ENCODE assay signal across 13 cellular contexts in the genomic region with DNA sequence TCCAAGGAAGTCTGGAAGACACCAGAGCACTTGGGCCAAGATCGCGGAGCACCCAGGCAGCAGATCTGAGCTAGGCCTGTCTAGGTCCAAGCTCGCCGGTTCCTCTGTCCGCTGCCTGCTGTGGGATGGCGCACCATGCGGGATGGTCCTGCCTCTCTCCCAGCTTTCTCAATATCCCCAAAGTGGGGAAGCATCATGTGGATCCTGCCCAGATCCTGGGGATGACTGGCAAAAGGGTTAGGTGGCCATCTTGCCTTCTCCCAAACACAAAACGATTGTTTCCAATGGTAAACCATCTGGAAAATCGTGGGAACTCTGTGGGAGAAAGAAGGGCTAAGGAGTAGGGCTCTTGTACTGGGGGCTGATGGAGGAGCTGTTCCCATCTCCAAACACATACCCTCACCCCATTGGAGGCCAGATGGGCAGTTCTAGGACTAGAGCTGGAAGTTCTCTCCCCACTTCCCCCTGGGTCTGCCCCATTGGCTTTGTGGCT. TPM values are rescaled to one million over a fixed set of nuclear protein-coding genes. Genes with fewer than 3 reads are reported as not detected.
A peak's percentile ranks its signal among the peaks of the same experiment; 100 is the strongest.
DNase-seq lines count a peak whose midpoint lies in the region; ATAC-seq, FAIRE-seq and TF ChIP-seq lines count a peak whose summit lies in the region.
"Had no signal": no experiment of that assay in that cellular context is flagged by ENCODE, and none has a peak within 500 bp of the region (broad histone marks: within the 10 kb centered on the region; RNA-seq: fewer than 3 reads in every experiment).

No MANE protein-coding gene starts in this region.

- CTCF ChIA-PET in activated CD4-positive, alpha-beta memory T cell treated with anti-CD3 and anti-CD28 coated beads, Interleukin-2, amount 10 ng/mL, durations not matched to agents 7 days and 5 days (lab: Charles Lee), result interaction anchor here (1.2 to 2.2 kb wide), 3 partner anchors 26 to 60 kb away, joined by 3 to 14 read pairs (median 7); no protein-coding TSS in a partner anchor

- H3K9ac ChIP-seq in KMS-11 (no peak overlapping the region; the same call in 1 of the 2 replicates), trophoblast cell (ENCODE audit: low read length) (no peak overlapping the region)

- DNase-seq in CD4-positive, CD25-positive, alpha-beta regulatory T cell, result no peak
- no peak for DNase-seq in esophagus squamous epithelium (lab: John Stamatoyannopoulos, UW)
- DNase-seq in trophoblast cell, result no peak
- DNase-seq in RCC 7860 (ENCODE audit: low spot score), result no peak
- DNase-seq in GM13977 (ENCODE audit: low spot score), result no peak
- DNase-seq in activated CD4-positive, alpha-beta memory T cell treated with anti-CD3 and anti-CD28 coated beads, Interleukin-2, amount 10 ng/mL, durations not matched to agents 7 days and 5 days, result no peak
- DNase-seq: glutamatergic neuron, HFFc6, NCI-H1436, pancreas had no signal

- FAIRE-seq in RCC 7860 (lab: Jason Lieb, UNC), result no peak
- FAIRE-seq: pancreas had no signal

- H4K91ac ChIP-seq in trophoblast cell (ENCODE audit: low read depth, low read length), result no peak overlapping the region

- H2BK12ac ChIP-seq in trophoblast cell (ENCODE audit: low read length), result no peak overlapping the region

- no peak overlapping the region for H2BK5ac ChIP-seq in trophoblast cell (ENCODE audit: low read depth, low read length, poor library complexity)

- no peak overlapping the region for H2AK5ac ChIP-seq in trophoblast cell (ENCODE audit: low read length)

- H3K4me1 Mint-ChIP-seq in CD4-positive, CD25-positive, alpha-beta regulatory T cell, result peaks cover 5 to 54% (median 24%) of the 10 kb centered on the region in 4 donors
- peaks cover 45% of the 10 kb centered on the region for H3K4me1 Mint-ChIP-seq in activated CD4-positive, alpha-beta memory T cell treated with anti-CD3 and anti-CD28 coated beads, Interleukin-2, amount 10 ng/mL, durations not matched to agents 7 days and 5 days

- H3K18ac ChIP-seq in trophoblast cell (ENCODE audit: low read length), result no peak overlapping the region

- no peak overlapping the region for H2BK120ac ChIP-seq in trophoblast cell (ENCODE audit: insufficient read depth, low read length, poor library complexity)

- 50 to 90% methylated on average over 1 to 2 of the region's 9 CpGs for WGBS in esophagus squamous epithelium, 2 donors
- no CpG with 5 or more reads among the region's 9 CpGs for WGBS in trophoblast cell (ENCODE audit: extremely low coverage, insufficient coverage, insufficient read length)

- H3K9me3 ChIP-seq in CD4-positive, CD25-positive, alpha-beta regulatory T cell (ENCODE audit: control insufficient read depth in 2 of 2, low read length in 2 of 2), result no peaks in the 10 kb centered on the region
- H3K9me3 ChIP-seq in esophagus squamous epithelium (no peaks in the 10 kb centered on the region), trophoblast cell (ENCODE audit: insufficient read depth, low read depth, low read length) (peaks cover 4% of the 10 kb centered on the region)
- H3K9me3 ChIP-seq: pancreas had no signal

- H3K4me2 ChIP-seq in KMS-11, result peak overlapping the region; percentile 85
- H3K4me2 ChIP-seq in trophoblast cell (ENCODE audit: low read length), result no peak overlapping the region

- H3K79me1 ChIP-seq in trophoblast cell (ENCODE audit: low read length), result no peaks in the 10 kb centered on the region

- H3K27ac Mint-ChIP-seq in CD4-positive, CD25-positive, alpha-beta regulatory T cell, result peak overlapping the region in 2 of 3 donors; percentile 75 to 79
- no peak overlapping the region for H3K27ac Mint-ChIP-seq in activated CD4-positive, alpha-beta memory T cell treated with anti-CD3 and anti-CD28 coated beads, Interleukin-2, amount 10 ng/mL, durations not matched to agents 7 days and 5 days

- intact Hi-C loops in esophagus squamous epithelium (cut with DNase I), result no loop called here

- no peak for TF ChIP-seq POLR2A in esophagus squamous epithelium (IDR thresholded peaks at IDR 0.05)

- H4K12ac ChIP-seq in trophoblast cell (ENCODE audit: low read depth, low read length), result no peak overlapping the region

- peak overlapping the region; percentile 5 for H3K14ac ChIP-seq in trophoblast cell (ENCODE audit: low read length)

- no peak overlapping the region for H3K4me3 Mint-ChIP-seq in CD4-positive, CD25-positive, alpha-beta regulatory T cell
- no peak overlapping the region for H3K4me3 Mint-ChIP-seq in activated CD4-positive, alpha-beta memory T cell treated with anti-CD3 and anti-CD28 coated beads, Interleukin-2, amount 10 ng/mL, durations not matched to agents 7 days and 5 days
- H3K4me3 Mint-ChIP-seq: activated CD8-positive, alpha-beta T cell treated with anti-CD3 and anti-CD28 coated beads, Interleukin-2, amount 10 ng/mL, durations not matched to agents 7 days and 5 days; HFFc6 had no signal

- no peak overlapping the region for H3K4me3 ChIP-seq in CD4-positive, CD25-positive, alpha-beta regulatory T cell (ENCODE audit: low read depth, low read length)
- H3K4me3 ChIP-seq in KMS-11 (IDR thresholded peaks at IDR 0.05; ENCODE audit: insufficient read depth, low read depth, low read length), result no peak overlapping the region
- peak overlapping the region in 1 of 4 donors; percentile 31 for H3K4me3 ChIP-seq in esophagus squamous epithelium
- H3K4me3 ChIP-seq in trophoblast cell (ENCODE audit: low read depth, low read length), result no peak overlapping the region

- in situ Hi-C loops in GM13977 (cut with MboI; ENCODE audit: low pct_unique_long_range_greater_than_20kb, low sequenced_read_pairs, unreplicated experiment), result no loop called here

- no peak overlapping the region for H3K4ac ChIP-seq in trophoblast cell (ENCODE audit: low read depth, low read length)

- POLR2A ChIA-PET in activated CD4-positive, alpha-beta memory T cell treated with anti-CD3 and anti-CD28 coated beads, Interleukin-2, amount 10 ng/mL, durations not matched to agents 7 days and 5 days (lab: Charles Lee), result interaction anchor here (0.8 to 1.3 kb wide), 3 partner anchors 10 to 21 kb away, joined by 3 read pairs; no protein-coding TSS in a partner anchor

- no peak overlapping the region for H3K23ac ChIP-seq in trophoblast cell (ENCODE audit: low read length)

- H3K27me3 Mint-ChIP-seq in CD4-positive, CD25-positive, alpha-beta regulatory T cell, result no peaks in the 10 kb centered on the region
- no peaks in the 10 kb centered on the region for H3K27me3 Mint-ChIP-seq in activated CD4-positive, alpha-beta memory T cell treated with anti-CD3 and anti-CD28 coated beads, Interleukin-2, amount 10 ng/mL, durations not matched to agents 7 days and 5 days

- H3K9me3 Mint-ChIP-seq in CD4-positive, CD25-positive, alpha-beta regulatory T cell, result no peaks in the 10 kb centered on the region
- H3K9me3 Mint-ChIP-seq in activated CD4-positive, alpha-beta memory T cell treated with anti-CD3 and anti-CD28 coated beads, Interleukin-2, amount 10 ng/mL, durations not matched to agents 7 days and 5 days, result no peaks in the 10 kb centered on the region
- H3K9me3 Mint-ChIP-seq: HFFc6 had no signal

- peaks cover 2% of the 10 kb centered on the region for H3K36me3 ChIP-seq in CD4-positive, CD25-positive, alpha-beta regulatory T cell (ENCODE audit: control insufficient read depth, insufficient read depth, low read length)
- H3K36me3 ChIP-seq in KMS-11 (ENCODE audit: insufficient read depth) (no peaks in the 10 kb centered on the region), esophagus squamous epithelium (peaks cover 0 to 54% (median 6%) of the 10 kb centered on the region in 3 donors), trophoblast cell (ENCODE audit: control insufficient read depth in 1 of 2, insufficient read depth in 2 of 2, low read length in 2 of 2) (no peaks in the 10 kb centered on the region)

- peaks cover 23% of the 10 kb centered on the region for H3K4me1 ChIP-seq in CD4-positive, CD25-positive, alpha-beta regulatory T cell (ENCODE audit: control insufficient read depth, insufficient read depth, low read length, poor library complexity, severe bottlenecking)
- H3K4me1 ChIP-seq in KMS-11 (ENCODE audit: low read depth, poor library complexity, severe bottlenecking) (peaks cover 50% of the 10 kb centered on the region), esophagus squamous epithelium (peaks cover 22 to 71% (median 40%) of the 10 kb centered on the region in 3 donors), trophoblast cell (ENCODE audit: control insufficient read depth in 1 of 2, insufficient read depth in 2 of 2, low read length in 2 of 2) (peaks cover 16 to 25% of the 10 kb centered on the region in 2 experiments)

- TF ChIP-seq CTCF in KMS-11 (conservative IDR thresholded peaks at IDR 0.05; ENCODE audit: low read depth, low read length) (no peak), esophagus squamous epithelium (IDR thresholded peaks at IDR 0.05) (no peak), GM13977 (IDR thresholded peaks at IDR 0.05; ENCODE audit: extremely low read depth, insufficient read depth, missing control alignments) (no peak)

- H2AFZ ChIP-seq in KMS-11 (ENCODE audit: low read depth) (no peak overlapping the region), trophoblast cell (ENCODE audit: insufficient read depth, low read length, poor library complexity) (no peak overlapping the region)

- H3K79me2 ChIP-seq in KMS-11 (ENCODE audit: insufficient read depth, low read depth) (no peaks in the 10 kb centered on the region; the same call in 1 of the 2 replicates), trophoblast cell (ENCODE audit: control insufficient read depth, insufficient read depth, low read length, poor library complexity) (no peaks in the 10 kb centered on the region)

- ATAC-seq in CD4-positive, CD25-positive, alpha-beta regulatory T cell (ENCODE audit: low read depth in 2 of 2), result peak in 1 of 2 donors; percentile 19
- ATAC-seq in HG03196 (IDR thresholded peaks at IDR 0.05; ENCODE audit: unreplicated experiment), result no peak

- H3K36me3 Mint-ChIP-seq in CD4-positive, CD25-positive, alpha-beta regulatory T cell, result peaks cover 3% of the 10 kb centered on the region
- peaks cover 6% of the 10 kb centered on the region for H3K36me3 Mint-ChIP-seq in activated CD4-positive, alpha-beta memory T cell treated with anti-CD3 and anti-CD28 coated beads, Interleukin-2, amount 10 ng/mL, durations not matched to agents 7 days and 5 days (ENCODE audit: low read depth)

- no peaks in the 10 kb centered on the region for H4K20me1 ChIP-seq in KMS-11 (ENCODE audit: insufficient read depth)

- no peaks in the 10 kb centered on the region for H3K27me3 ChIP-seq in CD4-positive, CD25-positive, alpha-beta regulatory T cell (ENCODE audit: control insufficient read depth, insufficient read depth, low read length)
- H3K27me3 ChIP-seq in KMS-11 (ENCODE audit: insufficient read depth, low read depth) (no peaks in the 10 kb centered on the region), esophagus squamous epithelium (no peaks in the 10 kb centered on the region), trophoblast cell (ENCODE audit: insufficient read depth, low read length) (no peaks in the 10 kb centered on the region)
- H3K27me3 ChIP-seq: pancreas had no signal

- peak overlapping the region; percentile 14 for H4K8ac ChIP-seq in trophoblast cell (ENCODE audit: low read depth, low read length)

- no peak overlapping the region for H3K27ac ChIP-seq in CD4-positive, CD25-positive, alpha-beta regulatory T cell (ENCODE audit: insufficient read depth, low read length, poor library complexity, severe bottlenecking)
- H3K27ac ChIP-seq in KMS-11 (peak overlapping the region; percentile 53; the same call in 1 of the 2 replicates), esophagus squamous epithelium (peak overlapping the region in 3 of 4 donors; percentile 2 to 71 (median 36)), trophoblast cell (ENCODE audit: low read depth, low read length) (no peak overlapping the region)

RNA-seq across cellular contexts. Expression of a gene that starts 8.9 kb away (rescaled TPM):
- total RNA-seq in CD4-positive, CD25-positive, alpha-beta regulatory T cell, result 33.6 TPM
- 10 to 100 TPM; 13.6 to 21.2 (median 15.8) TPM for polyA plus RNA-seq in CD4-positive, CD25-positive, alpha-beta regulatory T cell
- total RNA-seq in esophagus squamous epithelium, result 10 to 100 TPM in 3 of 4 donors, 1 to 10 TPM in 1; 8.8 to 21.5 (median 20.1) TPM
- polyA plus RNA-seq in trophoblast cell (2013), result 10.6 and 11.2 TPM in 2 replicates
- 10 to 100 TPM; 23.4 to 24.8 TPM for total RNA-seq in activated CD4-positive, alpha-beta memory T cell treated with anti-CD3 and anti-CD28 coated beads, Interleukin-2, amount 10 ng/mL, durations not matched to agents 7 days and 5 days

RNA-seq across cellular contexts. Expression of a gene that starts 39.6 kb away (rescaled TPM):
- total RNA-seq in CD4-positive, CD25-positive, alpha-beta regulatory T cell, result 12.9 TPM
- 10 to 100 TPM; 21.4 to 27.6 (median 25.4) TPM for polyA plus RNA-seq in CD4-positive, CD25-positive, alpha-beta regulatory T cell
- 10 to 100 TPM in 3 of 4 donors, 1 to 10 TPM in 1; 4.9 to 18.2 (median 12.8) TPM for total RNA-seq in esophagus squamous epithelium
- 10.1 and 10.5 TPM in 2 replicates for polyA plus RNA-seq in trophoblast cell (2013)
- total RNA-seq in activated CD4-positive, alpha-beta memory T cell treated with anti-CD3 and anti-CD28 coated beads, Interleukin-2, amount 10 ng/mL, durations not matched to agents 7 days and 5 days, result 10 to 100 TPM; 26.4 to 27.6 TPM

Comparison
In these comparisons a context has a peak if more than half of its experiments do, and no peak if none do; other contexts are left out.
1. H3K27ac ChIP-seq: peak in KMS-11 (single experiment) and esophagus squamous epithelium (3 of 4); none in CD4-positive, CD25-positive, alpha-beta regulatory T cell (single experiment) and trophoblast cell (single experiment).